Comparison of ENCODE assay signal across 1 cellular context in the genomic region with DNA sequence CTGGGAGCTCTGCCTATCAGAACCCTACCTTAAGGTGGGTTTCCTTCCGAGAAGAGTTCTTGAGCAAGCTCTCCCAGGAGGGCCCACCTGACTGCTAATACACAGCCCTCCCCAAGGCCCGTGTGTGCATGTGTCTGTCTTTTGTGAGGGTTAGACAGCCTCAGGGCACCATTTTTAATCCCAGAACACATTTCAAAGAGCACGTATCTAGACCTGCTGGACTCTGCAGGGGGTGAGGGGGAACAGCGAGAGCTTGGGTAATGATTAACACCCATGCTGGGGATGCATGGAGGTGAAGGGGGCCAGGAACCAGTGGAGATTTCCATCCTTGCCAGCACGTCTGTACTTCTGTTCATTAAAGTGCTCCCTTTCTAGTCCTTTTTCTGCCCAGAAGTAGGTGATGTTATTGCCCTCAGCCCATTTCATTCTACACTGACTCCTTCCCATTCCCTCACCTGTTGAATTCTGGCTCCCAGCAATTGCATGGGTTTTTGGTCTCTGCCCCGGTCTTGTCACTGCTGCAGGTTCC.
TF ChIP-seq lines count a peak whose summit lies in the region.

No MANE protein-coding gene starts in this region.

TF ChIP-seq in HepG2, 621 proteins besides CTCF, POLR2A, EP300 and RAD21 (continues in another document):
- TF ChIP-seq ZNF629 (CRISPR knock-in tag; conservative IDR thresholded peaks at IDR 0.05) (0 out of 2 replicates have a peak, but pooled peaks have one; percentile 20), JUN (CRISPR knock-in tag; IDR thresholded peaks at IDR 0.05) (no peak), MED13 (CRISPR knock-in tag; IDR thresholded peaks at IDR 0.05) (no peak), RXRB (CRISPR knock-in tag; IDR thresholded peaks at IDR 0.05; ENCODE audit: borderline replicate concordance) (peak; percentile 80), ZNF143 (CRISPR knock-in tag; IDR thresholded peaks at IDR 0.05) (no peak; the same call in 1 of the 2 replicates), KMT2A (CRISPR knock-in tag; IDR thresholded peaks at IDR 0.05) (peak; percentile 80), ATF7 (IDR thresholded peaks at IDR 0.05) (no peak), ATF7 (CRISPR knock-in tag; IDR thresholded peaks at IDR 0.05) (no peak), ZNF496 (CRISPR knock-in tag; IDR thresholded peaks at IDR 0.05; ENCODE audit: insufficient replicate concordance) (no peak), MEF2D (CRISPR knock-in tag; IDR thresholded peaks at IDR 0.05) (peak; percentile 83; the same call in 1 of the 2 replicates), ZSCAN25 (CRISPR knock-in tag; IDR thresholded peaks at IDR 0.05) (peak; percentile 83), TOPORS (CRISPR knock-in tag; IDR thresholded peaks at IDR 0.05) (peak; percentile 57; the same call in 1 of the 2 replicates), ZNF614 (CRISPR knock-in tag; IDR thresholded peaks at IDR 0.05; ENCODE audit: borderline replicate concordance) (peak; percentile 89; the same call in 1 of the 2 replicates), ZNF326 (CRISPR knock-in tag; IDR thresholded peaks at IDR 0.05; ENCODE audit: borderline replicate concordance) (no peak), FOXO1 (CRISPR knock-in tag; IDR thresholded peaks at IDR 0.05) (peak; percentile 50; the same call in 1 of the 2 replicates), ONECUT2 (CRISPR knock-in tag; IDR thresholded peaks at IDR 0.05) (no peak), HMG20B (CRISPR knock-in tag; conservative IDR thresholded peaks at IDR 0.05) (0 out of 2 replicates have a peak, but pooled peaks have one; percentile 48), CBX2 (IDR thresholded peaks at IDR 0.05; ENCODE audit: low read depth, low read length) (no peak), CBX2 (CRISPR knock-in tag; IDR thresholded peaks at IDR 0.05; ENCODE audit: low read depth) (no peak), KLF12 (CRISPR knock-in tag; IDR thresholded peaks at IDR 0.05; ENCODE audit: borderline replicate concordance) (no peak), ZNF619 (CRISPR knock-in tag; IDR thresholded peaks at IDR 0.05) (peak; percentile 70; the same call in 1 of the 2 replicates), ZNF569 (CRISPR knock-in tag; IDR thresholded peaks at IDR 0.05; ENCODE audit: borderline replicate concordance) (no peak), ZNF607 (CRISPR knock-in tag; IDR thresholded peaks at IDR 0.05; ENCODE audit: borderline replicate concordance) (peak; percentile 72; the same call in 1 of the 2 replicates), JDP2 (CRISPR knock-in tag; IDR thresholded peaks at IDR 0.05; ENCODE audit: borderline replicate concordance) (no peak), SMAD3 (CRISPR knock-in tag; IDR thresholded peaks at IDR 0.05) (peak; percentile 73; the same call in 1 of the 2 replicates), NCOA2 (CRISPR knock-in tag; IDR thresholded peaks at IDR 0.05) (peak; percentile 74), ZNF883 (CRISPR knock-in tag; IDR thresholded peaks at IDR 0.05; ENCODE audit: not compliant biosample characterization) (no peak), MIXL1 (CRISPR knock-in tag; IDR thresholded peaks at IDR 0.05) (peak; percentile 64; the same call in 1 of the 2 replicates), MIER2 (CRISPR knock-in tag; IDR thresholded peaks at IDR 0.05) (peak; percentile 56; the same call in 1 of the 2 replicates), GPN1 (CRISPR knock-in tag; IDR thresholded peaks at IDR 0.05; ENCODE audit: borderline replicate concordance) (no peak), HDAC2 (CRISPR knock-in tag; IDR thresholded peaks at IDR 0.05) (peak; percentile 79), ZFX (CRISPR knock-in tag; IDR thresholded peaks at IDR 0.05; ENCODE audit: low read depth) (peak; percentile 63), ZKSCAN5 (CRISPR knock-in tag; IDR thresholded peaks at IDR 0.05) (no peak), RARA (CRISPR knock-in tag; IDR thresholded peaks at IDR 0.05) (peak; percentile 67), ZNF552 (CRISPR knock-in tag; IDR thresholded peaks at IDR 0.05; ENCODE audit: borderline replicate concordance) (no peak), NFYB (CRISPR knock-in tag; IDR thresholded peaks at IDR 0.05) (0 out of 2 replicates have a peak, but pooled peaks have one; percentile 2), ZNF644 (CRISPR knock-in tag; IDR thresholded peaks at IDR 0.05; ENCODE audit: low read depth) (peak; percentile 99), RFXANK (CRISPR knock-in tag; IDR thresholded peaks at IDR 0.05) (no peak), RORA (CRISPR knock-in tag; IDR thresholded peaks at IDR 0.05) (no peak), TOE1 (CRISPR knock-in tag; IDR thresholded peaks at IDR 0.05) (0 out of 2 replicates have a peak, but pooled peaks have one; percentile 77)
- TF ChIP-seq, protein P1, sequence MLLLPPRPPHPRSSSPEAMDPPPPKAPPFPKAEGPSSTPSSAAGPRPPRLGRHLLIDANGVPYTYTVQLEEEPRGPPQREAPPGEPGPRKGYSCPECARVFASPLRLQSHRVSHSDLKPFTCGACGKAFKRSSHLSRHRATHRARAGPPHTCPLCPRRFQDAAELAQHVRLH (CRISPR knock-in tag; IDR thresholded peaks at IDR 0.05; ENCODE audit: borderline replicate concordance, low read depth) = peak; percentile 89; the same call in 1 of the 2 replicates
- TF ChIP-seq, protein P2, sequence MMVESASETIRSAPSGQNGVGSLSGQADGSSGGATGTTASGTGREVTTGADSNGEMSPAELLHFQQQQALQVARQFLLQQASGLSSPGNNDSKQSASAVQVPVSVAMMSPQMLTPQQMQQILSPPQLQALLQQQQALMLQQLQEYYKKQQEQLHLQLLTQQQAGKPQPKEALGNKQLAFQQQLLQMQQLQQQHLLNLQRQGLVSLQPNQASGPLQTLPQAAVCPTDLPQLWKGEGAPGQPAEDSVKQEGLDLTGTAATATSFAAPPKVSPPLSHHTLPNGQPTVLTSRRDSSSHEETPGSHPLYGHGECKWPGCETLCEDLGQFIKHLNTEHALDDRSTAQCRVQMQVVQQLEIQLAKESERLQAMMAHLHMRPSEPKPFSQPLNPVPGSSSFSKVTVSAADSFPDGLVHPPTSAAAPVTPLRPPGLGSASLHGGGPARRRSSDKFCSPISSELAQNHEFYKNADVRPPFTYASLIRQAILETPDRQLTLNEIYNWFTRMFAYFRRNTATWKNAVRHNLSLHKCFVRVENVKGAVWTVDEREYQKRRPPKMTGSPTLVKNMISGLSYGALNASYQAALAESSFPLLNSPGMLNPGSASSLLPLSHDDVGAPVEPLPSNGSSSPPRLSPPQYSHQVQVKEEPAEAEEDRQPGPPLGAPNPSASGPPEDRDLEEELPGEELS (CRISPR knock-in tag; IDR thresholded peaks at IDR 0.05) = peak; percentile 73
- TF ChIP-seq, protein P3, sequence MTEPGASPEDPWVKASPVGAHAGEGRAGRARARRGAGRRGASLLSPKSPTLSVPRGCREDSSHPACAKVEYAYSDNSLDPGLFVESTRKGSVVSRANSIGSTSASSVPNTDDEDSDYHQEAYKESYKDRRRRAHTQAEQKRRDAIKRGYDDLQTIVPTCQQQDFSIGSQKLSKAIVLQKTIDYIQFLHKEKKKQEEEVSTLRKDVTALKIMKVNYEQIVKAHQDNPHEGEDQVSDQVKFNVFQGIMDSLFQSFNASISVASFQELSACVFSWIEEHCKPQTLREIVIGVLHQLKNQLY (CRISPR knock-in tag; IDR thresholded peaks at IDR 0.05) = peak; percentile 30; the same call in 1 of the 2 replicates
- TF ChIP-seq, protein P4, sequence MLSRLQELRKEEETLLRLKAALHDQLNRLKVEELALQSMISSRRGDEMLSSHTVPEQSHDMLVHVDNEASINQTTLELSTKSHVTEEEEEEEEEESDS (CRISPR knock-in tag; IDR thresholded peaks at IDR 0.05; ENCODE audit: borderline replicate concordance) = no peak
- TF ChIP-seq, protein P5, sequence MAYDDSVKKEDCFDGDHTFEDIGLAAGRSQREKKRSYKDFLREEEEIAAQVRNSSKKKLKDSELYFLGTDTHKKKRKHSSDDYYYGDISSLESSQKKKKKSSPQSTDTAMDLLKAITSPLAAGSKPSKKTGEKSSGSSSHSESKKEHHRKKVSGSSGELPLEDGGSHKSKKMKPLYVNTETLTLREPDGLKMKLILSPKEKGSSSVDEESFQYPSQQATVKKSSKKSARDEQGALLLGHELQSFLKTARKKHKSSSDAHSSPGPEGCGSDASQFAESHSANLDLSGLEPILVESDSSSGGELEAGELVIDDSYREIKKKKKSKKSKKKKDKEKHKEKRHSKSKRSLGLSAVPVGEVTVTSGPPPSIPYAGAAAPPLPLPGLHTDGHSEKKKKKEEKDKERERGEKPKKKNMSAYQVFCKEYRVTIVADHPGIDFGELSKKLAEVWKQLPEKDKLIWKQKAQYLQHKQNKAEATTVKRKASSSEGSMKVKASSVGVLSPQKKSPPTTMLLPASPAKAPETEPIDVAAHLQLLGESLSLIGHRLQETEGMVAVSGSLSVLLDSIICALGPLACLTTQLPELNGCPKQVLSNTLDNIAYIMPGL (CRISPR knock-in tag; IDR thresholded peaks at IDR 0.05; ENCODE audit: borderline replicate concordance in 1 of 2, low read depth in 1 of 2) = no peak; a peak in 1 of 4 replicates
- TF ChIP-seq, protein P6, sequence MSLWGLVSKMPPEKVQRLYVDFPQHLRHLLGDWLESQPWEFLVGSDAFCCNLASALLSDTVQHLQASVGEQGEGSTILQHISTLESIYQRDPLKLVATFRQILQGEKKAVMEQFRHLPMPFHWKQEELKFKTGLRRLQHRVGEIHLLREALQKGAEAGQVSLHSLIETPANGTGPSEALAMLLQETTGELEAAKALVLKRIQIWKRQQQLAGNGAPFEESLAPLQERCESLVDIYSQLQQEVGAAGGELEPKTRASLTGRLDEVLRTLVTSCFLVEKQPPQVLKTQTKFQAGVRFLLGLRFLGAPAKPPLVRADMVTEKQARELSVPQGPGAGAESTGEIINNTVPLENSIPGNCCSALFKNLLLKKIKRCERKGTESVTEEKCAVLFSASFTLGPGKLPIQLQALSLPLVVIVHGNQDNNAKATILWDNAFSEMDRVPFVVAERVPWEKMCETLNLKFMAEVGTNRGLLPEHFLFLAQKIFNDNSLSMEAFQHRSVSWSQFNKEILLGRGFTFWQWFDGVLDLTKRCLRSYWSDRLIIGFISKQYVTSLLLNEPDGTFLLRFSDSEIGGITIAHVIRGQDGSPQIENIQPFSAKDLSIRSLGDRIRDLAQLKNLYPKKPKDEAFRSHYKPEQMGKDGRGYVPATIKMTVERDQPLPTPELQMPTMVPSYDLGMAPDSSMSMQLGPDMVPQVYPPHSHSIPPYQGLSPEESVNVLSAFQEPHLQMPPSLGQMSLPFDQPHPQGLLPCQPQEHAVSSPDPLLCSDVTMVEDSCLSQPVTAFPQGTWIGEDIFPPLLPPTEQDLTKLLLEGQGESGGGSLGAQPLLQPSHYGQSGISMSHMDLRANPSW (CRISPR knock-in tag; IDR thresholded peaks at IDR 0.05; ENCODE audit: borderline replicate concordance) = peak; percentile 84; the same call in 1 of the 2 replicates
- TF ChIP-seq, protein P7, sequence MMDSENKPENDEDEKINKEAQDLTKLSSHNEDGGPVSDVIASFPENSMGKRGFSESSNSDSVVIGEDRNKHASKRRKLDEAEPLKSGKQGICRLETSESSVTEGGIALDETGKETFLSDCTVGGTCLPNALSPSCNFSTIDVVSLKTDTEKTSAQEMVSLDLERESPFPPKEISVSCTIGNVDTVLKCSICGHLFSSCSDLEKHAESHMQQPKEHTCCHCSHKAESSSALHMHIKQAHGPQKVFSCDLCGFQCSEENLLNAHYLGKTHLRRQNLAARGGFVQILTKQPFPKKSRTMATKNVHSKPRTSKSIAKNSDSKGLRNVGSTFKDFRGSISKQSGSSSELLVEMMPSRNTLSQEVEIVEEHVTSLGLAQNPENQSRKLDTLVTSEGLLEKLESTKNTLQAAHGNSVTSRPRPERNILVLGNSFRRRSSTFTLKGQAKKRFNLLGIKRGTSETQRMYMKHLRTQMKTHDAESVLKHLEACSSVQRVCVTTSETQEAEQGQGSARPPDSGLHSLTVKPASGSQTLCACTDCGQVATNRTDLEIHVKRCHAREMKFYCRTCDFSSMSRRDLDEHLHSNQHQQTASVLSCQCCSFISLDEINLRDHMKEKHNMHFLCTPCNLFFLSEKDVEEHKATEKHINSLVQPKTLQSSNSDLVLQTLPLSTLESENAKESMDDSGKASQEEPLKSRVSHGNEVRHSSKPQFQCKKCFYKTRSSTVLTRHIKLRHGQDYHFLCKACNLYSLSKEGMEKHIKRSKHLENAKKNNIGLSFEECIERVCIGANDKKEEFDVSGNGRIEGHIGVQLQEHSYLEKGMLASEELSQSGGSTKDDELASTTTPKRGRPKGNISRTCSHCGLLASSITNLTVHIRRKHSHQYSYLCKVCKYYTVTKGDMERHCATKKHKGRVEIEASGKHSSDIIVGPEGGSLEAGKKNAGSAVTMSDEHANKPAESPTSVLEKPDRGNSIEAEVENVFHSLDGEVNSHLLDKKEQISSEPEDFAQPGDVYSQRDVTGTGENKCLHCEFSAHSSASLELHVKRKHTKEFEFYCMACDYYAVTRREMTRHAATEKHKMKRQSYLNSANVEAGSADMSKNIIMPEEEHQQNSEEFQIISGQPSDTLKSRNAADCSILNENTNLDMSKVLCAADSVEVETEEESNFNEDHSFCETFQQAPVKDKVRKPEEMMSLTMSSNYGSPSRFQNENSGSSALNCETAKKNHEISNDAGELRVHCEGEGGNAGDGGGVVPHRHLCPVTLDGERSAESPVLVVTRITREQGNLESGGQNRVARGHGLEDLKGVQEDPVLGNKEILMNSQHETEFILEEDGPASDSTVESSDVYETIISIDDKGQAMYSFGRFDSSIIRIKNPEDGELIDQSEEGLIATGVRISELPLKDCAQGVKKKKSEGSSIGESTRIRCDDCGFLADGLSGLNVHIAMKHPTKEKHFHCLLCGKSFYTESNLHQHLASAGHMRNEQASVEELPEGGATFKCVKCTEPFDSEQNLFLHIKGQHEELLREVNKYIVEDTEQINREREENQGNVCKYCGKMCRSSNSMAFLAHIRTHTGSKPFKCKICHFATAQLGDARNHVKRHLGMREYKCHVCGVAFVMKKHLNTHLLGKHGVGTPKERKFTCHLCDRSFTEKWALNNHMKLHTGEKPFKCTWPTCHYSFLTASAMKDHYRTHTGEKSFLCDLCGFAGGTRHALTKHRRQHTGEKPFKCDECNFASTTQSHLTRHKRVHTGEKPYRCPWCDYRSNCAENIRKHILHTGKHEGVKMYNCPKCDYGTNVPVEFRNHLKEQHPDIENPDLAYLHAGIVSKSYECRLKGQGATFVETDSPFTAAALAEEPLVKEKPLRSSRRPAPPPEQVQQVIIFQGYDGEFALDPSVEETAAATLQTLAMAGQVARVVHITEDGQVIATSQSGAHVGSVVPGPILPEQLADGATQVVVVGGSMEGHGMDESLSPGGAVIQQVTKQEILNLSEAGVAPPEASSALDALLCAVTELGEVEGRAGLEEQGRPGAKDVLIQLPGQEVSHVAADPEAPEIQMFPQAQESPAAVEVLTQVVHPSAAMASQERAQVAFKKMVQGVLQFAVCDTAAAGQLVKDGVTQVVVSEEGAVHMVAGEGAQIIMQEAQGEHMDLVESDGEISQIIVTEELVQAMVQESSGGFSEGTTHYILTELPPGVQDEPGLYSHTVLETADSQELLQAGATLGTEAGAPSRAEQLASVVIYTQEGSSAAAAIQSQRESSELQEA (CRISPR knock-in tag; IDR thresholded peaks at IDR 0.05; ENCODE audit: not compliant biosample characterization) = no peak
- TF ChIP-seq, protein P8, sequence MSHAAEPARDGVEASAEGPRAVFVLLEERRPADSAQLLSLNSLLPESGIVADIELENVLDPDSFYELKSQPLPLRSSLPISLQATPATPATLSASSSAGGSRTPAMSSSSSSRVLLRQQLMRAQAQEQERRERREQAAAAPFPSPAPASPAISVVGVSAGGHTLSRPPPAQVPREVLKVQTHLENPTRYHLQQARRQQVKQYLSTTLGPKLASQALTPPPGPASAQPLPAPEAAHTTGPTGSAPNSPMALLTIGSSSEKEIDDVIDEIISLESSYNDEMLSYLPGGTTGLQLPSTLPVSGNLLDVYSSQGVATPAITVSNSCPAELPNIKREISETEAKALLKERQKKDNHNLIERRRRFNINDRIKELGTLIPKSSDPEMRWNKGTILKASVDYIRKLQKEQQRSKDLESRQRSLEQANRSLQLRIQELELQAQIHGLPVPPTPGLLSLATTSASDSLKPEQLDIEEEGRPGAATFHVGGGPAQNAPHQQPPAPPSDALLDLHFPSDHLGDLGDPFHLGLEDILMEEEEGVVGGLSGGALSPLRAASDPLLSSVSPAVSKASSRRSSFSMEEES (CRISPR knock-in tag; IDR thresholded peaks at IDR 0.05) = peak; percentile 77
